In the genomic region with DNA sequence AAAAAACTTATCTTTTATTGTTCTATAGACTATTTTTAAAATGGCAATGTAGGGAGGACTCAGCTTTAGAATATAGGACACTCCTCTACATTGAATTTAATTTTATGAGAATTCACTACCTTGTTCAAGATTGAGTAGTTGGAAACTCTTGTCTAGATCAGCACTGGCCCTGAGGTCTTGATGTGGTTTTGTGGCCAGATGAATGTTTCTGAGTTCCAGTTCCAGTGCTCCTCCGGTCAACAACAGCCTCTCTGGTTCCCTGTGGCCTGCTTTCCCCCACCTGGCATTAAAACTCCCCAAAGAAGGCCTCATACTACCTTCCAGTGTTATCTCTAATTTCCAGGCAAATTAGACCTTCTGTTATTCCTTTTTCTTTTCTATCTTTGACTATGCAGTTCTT, we compare ENCODE assay signal across 14 cellular contexts.
"Had no signal": no experiment of that assay in that cellular context is flagged by ENCODE, and none has a peak within 500 bp of the region (broad histone marks: within the 10 kb centered on the region; RNA-seq: fewer than 3 reads in every experiment).

No MANE protein-coding gene starts in this region.

- H3K4me3 Mint-ChIP-seq: central memory CD8-positive, alpha-beta T cell; naive B cell; stimulated activated effector memory CD8-positive, alpha-beta T cell treated with anti-CD3 and anti-CD28 coated beads, Interleukin-12 subunit alpha, Interleukin-12 subunit beta, amount 100 ng/mL, for 72 hours; T-cell; WTC11 had no signal

- ATAC-seq: body of pancreas; stimulated activated effector memory CD8-positive, alpha-beta T cell treated with anti-CD3 and anti-CD28 coated beads, Interleukin-12 subunit alpha, Interleukin-12 subunit beta, amount 100 ng/mL, for 72 hours; T-cell; WTC11 had no signal

- H3K4me1 Mint-ChIP-seq: central memory CD8-positive, alpha-beta T cell; stimulated activated effector memory CD8-positive, alpha-beta T cell treated with anti-CD3 and anti-CD28 coated beads, Interleukin-12 subunit alpha, Interleukin-12 subunit beta, amount 100 ng/mL, for 72 hours; WTC11 had no signal

- H3K36me3 Mint-ChIP-seq: stimulated activated effector memory CD8-positive, alpha-beta T cell treated with anti-CD3 and anti-CD28 coated beads, Interleukin-12 subunit alpha, Interleukin-12 subunit beta, amount 100 ng/mL, for 72 hours; T-cell; WTC11 had no signal

- H3K27ac Mint-ChIP-seq: naive B cell; stimulated activated effector memory CD8-positive, alpha-beta T cell treated with anti-CD3 and anti-CD28 coated beads, Interleukin-12 subunit alpha, Interleukin-12 subunit beta, amount 100 ng/mL, for 72 hours; T-cell; WTC11 had no signal

- DNase-seq: activated CD8-positive, alpha-beta memory T cell treated with anti-CD3 and anti-CD28 coated beads for 24 hours; activated gamma-delta T cell; amniotic stem cell; body of pancreas; cortex of kidney; effector CD8-positive, alpha-beta T cell; foreskin melanocyte; head of caudate nucleus; naive B cell; T-cell; transverse colon had no signal

- H3K9me3 Mint-ChIP-seq: central memory CD8-positive, alpha-beta T cell; stimulated activated effector memory CD8-positive, alpha-beta T cell treated with anti-CD3 and anti-CD28 coated beads, Interleukin-12 subunit alpha, Interleukin-12 subunit beta, amount 100 ng/mL, for 72 hours; T-cell; WTC11 had no signal
